1 cellular context compared by ENCODE assay signal in genomic region chr2:99111945-99112344, GRCh38.
TF ChIP-seq lines count a peak whose summit lies in the region.

No MANE protein-coding gene starts in this region.

TF ChIP-seq in HepG2, 621 proteins besides CTCF, POLR2A, EP300 and RAD21:
- no peak for TF ChIP-seq ZNF761 (CRISPR knock-in tag; conservative IDR thresholded peaks at IDR 0.05)
- no peak for TF ChIP-seq KLF12 (CRISPR knock-in tag; IDR thresholded peaks at IDR 0.05; ENCODE audit: borderline replicate concordance)
- no peak for TF ChIP-seq FOXP4 (CRISPR knock-in tag; IDR thresholded peaks at IDR 0.05)
- peak; percentile 78 for TF ChIP-seq MAFF (IDR thresholded peaks at IDR 0.05; ENCODE audit: low read depth, low read length)
- TF ChIP-seq, protein P1, sequence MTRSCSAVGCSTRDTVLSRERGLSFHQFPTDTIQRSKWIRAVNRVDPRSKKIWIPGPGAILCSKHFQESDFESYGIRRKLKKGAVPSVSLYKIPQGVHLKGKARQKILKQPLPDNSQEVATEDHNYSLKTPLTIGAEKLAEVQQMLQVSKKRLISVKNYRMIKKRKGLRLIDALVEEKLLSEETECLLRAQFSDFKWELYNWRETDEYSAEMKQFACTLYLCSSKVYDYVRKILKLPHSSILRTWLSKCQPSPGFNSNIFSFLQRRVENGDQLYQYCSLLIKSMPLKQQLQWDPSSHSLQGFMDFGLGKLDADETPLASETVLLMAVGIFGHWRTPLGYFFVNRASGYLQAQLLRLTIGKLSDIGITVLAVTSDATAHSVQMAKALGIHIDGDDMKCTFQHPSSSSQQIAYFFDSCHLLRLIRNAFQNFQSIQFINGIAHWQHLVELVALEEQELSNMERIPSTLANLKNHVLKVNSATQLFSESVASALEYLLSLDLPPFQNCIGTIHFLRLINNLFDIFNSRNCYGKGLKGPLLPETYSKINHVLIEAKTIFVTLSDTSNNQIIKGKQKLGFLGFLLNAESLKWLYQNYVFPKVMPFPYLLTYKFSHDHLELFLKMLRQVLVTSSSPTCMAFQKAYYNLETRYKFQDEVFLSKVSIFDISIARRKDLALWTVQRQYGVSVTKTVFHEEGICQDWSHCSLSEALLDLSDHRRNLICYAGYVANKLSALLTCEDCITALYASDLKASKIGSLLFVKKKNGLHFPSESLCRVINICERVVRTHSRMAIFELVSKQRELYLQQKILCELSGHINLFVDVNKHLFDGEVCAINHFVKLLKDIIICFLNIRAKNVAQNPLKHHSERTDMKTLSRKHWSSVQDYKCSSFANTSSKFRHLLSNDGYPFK (CRISPR knock-in tag; IDR thresholded peaks at IDR 0.05; ENCODE audit: borderline replicate concordance), result no peak
- TF ChIP-seq ARHGAP35 (CRISPR knock-in tag; IDR thresholded peaks at IDR 0.05; ENCODE audit: borderline replicate concordance), result no peak
- TF ChIP-seq HOXA7 (CRISPR knock-in tag; IDR thresholded peaks at IDR 0.05), result no peak
- no peak for TF ChIP-seq ZNF569 (CRISPR knock-in tag; IDR thresholded peaks at IDR 0.05; ENCODE audit: borderline replicate concordance)
- no peak for TF ChIP-seq CENPT (CRISPR knock-in tag; IDR thresholded peaks at IDR 0.05; ENCODE audit: low read depth)
- TF ChIP-seq ZNF530 (CRISPR knock-in tag; IDR thresholded peaks at IDR 0.05; ENCODE audit: low read depth), result no peak
- peak; percentile 74 to 85; a peak in 3 of 4 replicates for TF ChIP-seq MAFK (conservative IDR thresholded peaks at IDR 0.05 in 1 of 2, IDR thresholded peaks at IDR 0.05 in 1 of 2; ENCODE audit: low read length in 2 of 2)
- no peak for TF ChIP-seq RARG (CRISPR knock-in tag; IDR thresholded peaks at IDR 0.05; ENCODE audit: low read depth)
- TF ChIP-seq, protein P2, sequence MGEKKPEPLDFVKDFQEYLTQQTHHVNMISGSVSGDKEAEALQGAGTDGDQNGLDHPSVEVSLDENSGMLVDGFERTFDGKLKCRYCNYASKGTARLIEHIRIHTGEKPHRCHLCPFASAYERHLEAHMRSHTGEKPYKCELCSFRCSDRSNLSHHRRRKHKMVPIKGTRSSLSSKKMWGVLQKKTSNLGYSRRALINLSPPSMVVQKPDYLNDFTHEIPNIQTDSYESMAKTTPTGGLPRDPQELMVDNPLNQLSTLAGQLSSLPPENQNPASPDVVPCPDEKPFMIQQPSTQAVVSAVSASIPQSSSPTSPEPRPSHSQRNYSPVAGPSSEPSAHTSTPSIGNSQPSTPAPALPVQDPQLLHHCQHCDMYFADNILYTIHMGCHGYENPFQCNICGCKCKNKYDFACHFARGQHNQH (CRISPR knock-in tag; IDR thresholded peaks at IDR 0.05), result no peak
TF ChIP-seq in HepG2: peak in this region for 2.
